Comparison of ENCODE assay signal across 9 cellular contexts in genomic region chr14:22561661-22562579, GRCh38. TPM values are rescaled to one million over a fixed set of nuclear protein-coding genes. Genes with fewer than 3 reads are reported as not detected.
DNase-seq lines count a peak whose midpoint lies in the region; ATAC-seq and TF ChIP-seq lines count a peak whose summit lies in the region.
"Had no signal": no experiment of that assay in that cellular context is flagged by ENCODE, and none has a peak within 500 bp of the region (broad histone marks: within the 10 kb centered on the region; RNA-seq: fewer than 3 reads in every experiment).

No MANE protein-coding gene starts in this region.

- H3K4me3 Mint-ChIP-seq in natural killer cell, result peak overlapping the region; percentile 73

- H3K4me1 Mint-ChIP-seq in natural killer cell, result peaks cover 93 to 99% of the 10 kb centered on the region in 2 donors

- no peak for TF ChIP-seq CTCF in natural killer cell (IDR thresholded peaks at IDR 0.05)
- TF ChIP-seq CTCF in coronary artery (IDR thresholded peaks at IDR 0.05), result no peak
- TF ChIP-seq CTCF in brain microvascular endothelial cell (IDR thresholded peaks at IDR 0.05; ENCODE audit: low read depth, low read length, missing control alignments), result no peak
- TF ChIP-seq CTCF in GM13977 (IDR thresholded peaks at IDR 0.05; ENCODE audit: extremely low read depth, insufficient read depth, missing control alignments), result no peak
- TF ChIP-seq CTCF in BE2C (IDR thresholded peaks at IDR 0.05; ENCODE audit: low read depth, low read length), result no peak

- peak; percentile 61 for DNase-seq in GDM1 (lab: John Stamatoyannopoulos, UW)
- DNase-seq in OCI-M2 (lab: John Stamatoyannopoulos, UW; ENCODE audit: unreplicated experiment), result peak; percentile 58
- DNase-seq in activated effector memory CD4-positive, alpha-beta T cell treated with Interleukin-2 at 50 U/mL for 16 hours, result peak; percentile 70
- peak; percentile 52 for DNase-seq in natural killer cell
- DNase-seq in coronary artery (ENCODE audit: low spot score), result no peak
- no peak for DNase-seq in brain microvascular endothelial cell
- no peak for DNase-seq in GM13977 (ENCODE audit: low spot score)
- DNase-seq in BE2C, result no peak
- DNase-seq: SJCRH30 had no signal

- in situ Hi-C loops in brain microvascular endothelial cell (cut with HindIII; ENCODE audit: low pct_ligation_motif_present, low sequenced_read_pairs) (no loop called here), GM13977 (cut with MboI; ENCODE audit: low pct_unique_long_range_greater_than_20kb, low sequenced_read_pairs, unreplicated experiment) (loop anchor here (10.0 kb wide), 1 partner anchor 87 kb away; no protein-coding TSS in a partner anchor)

- peaks cover 6% of the 10 kb centered on the region; the same call in 1 of the 2 replicates for H3K4me1 ChIP-seq in BE2C

- H3K9me3 ChIP-seq in BE2C, result no peaks in the 10 kb centered on the region
- H3K9me3 ChIP-seq: SJCRH30 had no signal

- peaks cover 27% of the 10 kb centered on the region for H3K36me3 ChIP-seq in brain microvascular endothelial cell (replicated peaks)
- H3K36me3 ChIP-seq in BE2C, result peaks cover 6% of the 10 kb centered on the region

- H3K9me3 Mint-ChIP-seq in natural killer cell, result no peaks in the 10 kb centered on the region

- H3K27me3 ChIP-seq in brain microvascular endothelial cell (replicated peaks) (no peaks in the 10 kb centered on the region), BE2C (no peaks in the 10 kb centered on the region)
- H3K27me3 ChIP-seq: SJCRH30 had no signal

- peak; percentile 36 to 62 (median 56) for ATAC-seq in natural killer cell

- intact Hi-C loops in natural killer cell (cut with micrococcal nuclease), result loop anchor here (5.0 kb wide), 1 partner anchor 310 kb away; the partner anchor contains the start of gene LRP10

- H3K36me3 Mint-ChIP-seq in natural killer cell, result peaks cover 6% of the 10 kb centered on the region

- H3K4me3 ChIP-seq in coronary artery (no peak overlapping the region), brain microvascular endothelial cell (ENCODE audit: low read depth, low read length) (no peak overlapping the region), BE2C (ENCODE audit: low read depth, low read length) (no peak overlapping the region)
- H3K4me3 ChIP-seq: SJCRH30 had no signal

- H3K27ac ChIP-seq in coronary artery, result peak overlapping the region in 1 of 2 donors; percentile 49
- no peak overlapping the region for H3K27ac ChIP-seq in brain microvascular endothelial cell
- H3K27ac ChIP-seq: SJCRH30 had no signal

- H3K27me3 Mint-ChIP-seq in natural killer cell (ENCODE audit: low read depth in 2 of 2), result no peaks in the 10 kb centered on the region

- H3K27ac Mint-ChIP-seq in natural killer cell, result peak overlapping the region; percentile 98 to 100

RNA-seq across cellular contexts. Expression of gene DAD1, which starts 27.1 kb away (rescaled TPM):
- 10 to 100 TPM; 79.5 to 97.9 (median 92.8) TPM for total RNA-seq in natural killer cell
- polyA plus RNA-seq in BE2C (2012; ENCODE audit: insufficient read depth, insufficient read length, low read depth), result 335 TPM

RNA-seq across cellular contexts. Expression of gene ABHD4, which starts 36.2 kb away (rescaled TPM):
- total RNA-seq in natural killer cell, result 10 to 100 TPM; 29.7 to 39.3 (median 30.2) TPM
- polyA plus RNA-seq in BE2C (2012; ENCODE audit: insufficient read depth, insufficient read length, low read depth), result 5.5 TPM

Comparison
In these comparisons a context has a peak if more than half of its experiments do, and no peak if none do; other contexts are left out.
1. DNase-seq: peak in GDM1 (single experiment), OCI-M2 (single experiment), activated effector memory CD4-positive, alpha-beta T cell treated with Interleukin-2 at 50 U/mL for 16 hours (single experiment) and natural killer cell (single experiment); none in coronary artery (single experiment), brain microvascular endothelial cell (single experiment), GM13977 (single experiment) and BE2C (single experiment).